ENCODE assay signal across 8 cellular contexts in genomic region chr1:6490181-6491075, GRCh38. TPM values are rescaled to one million over a fixed set of nuclear protein-coding genes. Genes with fewer than 3 reads are reported as not detected.
DNase-seq lines count a peak whose midpoint lies in the region; ATAC-seq and TF ChIP-seq lines count a peak whose summit lies in the region.

No MANE protein-coding gene starts in this region.

- peak overlapping the region; percentile 65 for H3K4me3 Mint-ChIP-seq in chondrocyte (ENCODE audit: unreplicated experiment)

- DNase-seq in AG09319 (ENCODE audit: extremely low read depth, low read depth) (peak; percentile 47), WERI-Rb-1 (peak; percentile 86), chondrocyte (ENCODE audit: low spot score) (no peak), left lobe of liver (ENCODE audit: low spot score) (peak; percentile 72)
- peak; percentile 51 for DNase-seq in Jurkat, Clone E6-1 (ENCODE audit: low read depth, low spot score)
- peak; percentile 55 for DNase-seq in stimulated activated CD4-positive, alpha-beta T cell treated with anti-CD3 and anti-CD28 coated beads, Interleukin-4, amount 100 ng/mL, for 24 hours

- no peaks in the 10 kb centered on the region for H3K27me3 ChIP-seq in WERI-Rb-1 (ENCODE audit: insufficient read depth, low read depth, severe bottlenecking)

- peak; percentile 59 for TF ChIP-seq POLR2A in GM18526 (IDR thresholded peaks at IDR 0.05; ENCODE audit: extremely low read depth, insufficient read length)

- H3K27ac Mint-ChIP-seq in chondrocyte (ENCODE audit: unreplicated experiment), result peak overlapping the region; percentile 84

- H3K4me1 Mint-ChIP-seq in chondrocyte (ENCODE audit: low read depth), result peaks cover 46% of the 10 kb centered on the region

- no peaks in the 10 kb centered on the region for H3K36me3 ChIP-seq in WERI-Rb-1

- no peaks in the 10 kb centered on the region for H3K36me3 Mint-ChIP-seq in chondrocyte (ENCODE audit: low read depth)

- H3K9me3 ChIP-seq in WERI-Rb-1 (ENCODE audit: severe bottlenecking), result no peaks in the 10 kb centered on the region

- ATAC-seq in left lobe of liver (peak; percentile 87), HG02885 (IDR thresholded peaks at IDR 0.05; ENCODE audit: poor library complexity, unreplicated experiment) (no peak)

- no peaks in the 10 kb centered on the region for H3K27me3 Mint-ChIP-seq in chondrocyte (ENCODE audit: low read depth)

- H3K9me3 Mint-ChIP-seq in chondrocyte (ENCODE audit: low read depth), result no peaks in the 10 kb centered on the region

- H3K4me3 ChIP-seq in Jurkat, Clone E6-1 (ENCODE audit: low read length), result peak overlapping the region; percentile 80
- peak overlapping the region; percentile 64 for H3K4me3 ChIP-seq in WERI-Rb-1 (ENCODE audit: low read depth, low read length)

- peak overlapping the region; percentile 73 for H3K27ac ChIP-seq in WERI-Rb-1

- TF ChIP-seq CTCF in AG09319 (IDR thresholded peaks at IDR 0.05; ENCODE audit: low read depth, low read length) (no peak), WERI-Rb-1 (IDR thresholded peaks at IDR 0.05; ENCODE audit: low read depth, low read length) (no peak), chondrocyte (IDR thresholded peaks at IDR 0.05) (peak; percentile 77)

RNA-seq across cellular contexts. Expression of gene PLEKHG5, which starts 1.0 kb away (rescaled TPM):
- polyA plus RNA-seq in Jurkat, Clone E6-1 (2012; ENCODE audit: insufficient read depth, insufficient read length), result 3.3 TPM
- total RNA-seq in chondrocyte, result 32.4 to 50.5 TPM (median 33.6 TPM) in 3 replicates
- total RNA-seq in left lobe of liver, result 1.1 TPM

RNA-seq across cellular contexts. Expression of gene TNFRSF25, which starts 24.5 kb away (rescaled TPM):
- 1.8 TPM for polyA plus RNA-seq in Jurkat, Clone E6-1 (2012; ENCODE audit: insufficient read depth, insufficient read length)
- total RNA-seq in chondrocyte (20.1 to 32.4 TPM (median 21.4 TPM) in 3 replicates), left lobe of liver (2.1 TPM)

Comparison
In these comparisons a context has a peak if more than half of its experiments do, and no peak if none do; other contexts are left out.
1. RNA of gene PLEKHG5, which starts 1.0 kb away (total RNA-seq): 32.4 to 50.5 TPM in chondrocyte; 1.1 TPM in left lobe of liver (single experiment); every median in the first group is over 10 times any median in the second.